Comparison of ENCODE assay signal across 8 cellular contexts in the genomic region with DNA sequence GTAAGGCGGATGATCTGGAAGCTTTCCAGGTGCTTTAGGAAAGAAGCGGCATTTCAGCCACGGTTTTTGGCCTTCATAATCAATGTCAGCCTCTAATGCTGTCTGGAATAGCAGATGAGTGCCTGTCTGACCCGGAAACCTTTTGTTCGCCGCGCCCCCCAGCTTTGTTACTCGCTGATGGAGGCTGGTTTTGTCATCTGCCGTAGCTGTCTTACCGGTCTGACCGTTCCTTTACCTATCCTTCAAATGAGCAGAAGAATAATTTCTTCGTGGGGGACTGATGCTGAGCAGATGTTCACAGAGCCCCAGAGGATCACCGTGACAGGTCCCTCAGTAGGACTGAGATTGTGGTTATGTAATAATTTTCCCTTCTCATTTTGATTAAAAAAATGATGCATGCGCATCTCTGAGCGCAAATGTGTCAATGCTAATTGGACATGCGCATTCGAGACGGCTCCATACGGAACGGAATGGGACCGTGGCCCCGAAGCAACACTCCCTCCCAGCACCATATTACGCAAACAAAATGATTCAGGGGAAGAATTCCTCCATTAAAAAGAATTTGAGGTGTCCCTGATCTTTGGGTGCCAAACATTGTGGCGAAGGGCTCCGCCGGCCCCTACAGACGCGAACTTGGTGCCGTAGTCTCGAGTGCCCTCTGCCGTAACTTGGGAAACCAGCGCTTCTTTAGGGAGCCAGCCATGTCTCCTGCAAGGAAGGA. TPM values are rescaled to one million over a fixed set of nuclear protein-coding genes. Genes with fewer than 3 reads are reported as not detected.
A peak's percentile ranks its signal among the peaks of the same experiment; 100 is the strongest.
DNase-seq lines count a peak whose midpoint lies in the region; TF ChIP-seq lines count a peak whose summit lies in the region.

No MANE protein-coding gene starts in this region.

- intact Hi-C loops in spleen (cut with DNase I; ENCODE audit: low total_unique reads), result no loop called here

- H3K27ac ChIP-seq in spleen (no peak overlapping the region), SK-N-SH (ENCODE audit: low read depth in 2 of 2, low read length in 1 of 2) (no peak overlapping the region)

- H3F3A ChIP-seq in SK-N-SH (replicated peaks; ENCODE audit: insufficient read depth), result no peaks in the 10 kb centered on the region

- H2AFZ ChIP-seq in SK-N-SH (ENCODE audit: low read depth), result no peak overlapping the region

- CTCF ChIA-PET in SK-N-SH (lab: Yijun Ruan, JAX), result interaction anchor here (1.4 to 1.5 kb wide), 2 partner anchors 10 to 28 kb away, joined by 3 to 5 read pairs; a partner anchor contains a TSS

- H3K4me3 ChIP-seq in spleen (peak overlapping the region; percentile 13 to 60 (median 30)), SK-N-SH (ENCODE audit: low read depth in 2 of 2, low read length in 1 of 2) (no peak overlapping the region; a peak in 1 of 4 replicates)

- H3K79me2 ChIP-seq in SK-N-SH (ENCODE audit: insufficient read depth), result no peaks in the 10 kb centered on the region

- DNase-seq in Ammon's horn (ENCODE audit: low spot score) (peak; percentile 67), GM13977 (ENCODE audit: low spot score) (no peak), NCI-H748 (lab: John Stamatoyannopoulos, UW; ENCODE audit: unreplicated experiment) (peak; percentile 77), cerebellar cortex (ENCODE audit: low spot score) (peak; percentile 86), kidney glomerular epithelial cell (lab: John Stamatoyannopoulos, UW) (peak; percentile 42), spleen (peak; percentile 49), SK-N-SH (no peak), DMS153 treated with DMSO at 0.1 percent for 48 hours (lab: John Stamatoyannopoulos, UW; ENCODE audit: unreplicated experiment) (no peak)

- no peaks in the 10 kb centered on the region for H3K9me2 ChIP-seq in SK-N-SH

- TF ChIP-seq CTCF in GM13977 (IDR thresholded peaks at IDR 0.05; ENCODE audit: extremely low read depth, insufficient read depth, missing control alignments) (peak; percentile 13), spleen (IDR thresholded peaks at IDR 0.05 in 8 of 11, conservative IDR thresholded peaks at IDR 0.05 in 3 of 11) (peak in 8 of 11 experiments; percentile 18 to 58 (median 32)), SK-N-SH (IDR thresholded peaks at IDR 0.05) (no peak)

- no peaks in the 10 kb centered on the region for H4K20me1 ChIP-seq in SK-N-SH (ENCODE audit: insufficient read depth)

- no peak overlapping the region for H3K4me2 ChIP-seq in SK-N-SH

- POLR2A ChIA-PET in SK-N-SH (lab: Yijun Ruan, JAX), result no interaction called here

- in situ Hi-C loops in GM13977 (cut with MboI; ENCODE audit: low pct_unique_long_range_greater_than_20kb, low sequenced_read_pairs, unreplicated experiment), result loop anchor here (25.0 kb wide), 1 partner anchor 599 kb away; no protein-coding TSS in a partner anchor

- TF ChIP-seq EP300 in SK-N-SH (IDR thresholded peaks at IDR 0.05; ENCODE audit: borderline replicate concordance in 1 of 2, low read depth in 1 of 2, low read length in 1 of 2), result no peak

- H3K27me3 ChIP-seq in spleen (replicated peaks in 1 of 7), result peaks cover 0 to 98% (median 20%) of the 10 kb centered on the region in 7 donors
- no peaks in the 10 kb centered on the region for H3K27me3 ChIP-seq in SK-N-SH (ENCODE audit: insufficient read depth)

- WGBS in spleen, 5 donors, result 9 to 21% (median 15%) methylated on average over 32 of the region's 32 CpGs
- WGBS in SK-N-SH (ENCODE audit: low lambda C conversion rate), result 80% methylated on average over 32 of the region's 32 CpGs

- H3K9me3 ChIP-seq in spleen, result no peaks in the 10 kb centered on the region
- H3K9me3 ChIP-seq in SK-N-SH, result no peaks in the 10 kb centered on the region

- H3K9ac ChIP-seq in SK-N-SH, result no peak overlapping the region

- TF ChIP-seq POLR2A in spleen (IDR thresholded peaks at IDR 0.05), result no peak

- H3K4me1 ChIP-seq in spleen, result peaks cover 0 to 13% (median 6%) of the 10 kb centered on the region in 6 donors
- H3K4me1 ChIP-seq in SK-N-SH (ENCODE audit: control insufficient read depth in 1 of 2, insufficient read depth in 2 of 2, low read depth in 1 of 2, low read length in 1 of 2), result peaks cover 0 to 6% of the 10 kb centered on the region in 2 experiments; a peak in 1 of 4 replicates

- no peaks in the 10 kb centered on the region for H3K36me3 ChIP-seq in spleen
- no peaks in the 10 kb centered on the region for H3K36me3 ChIP-seq in SK-N-SH (replicated peaks in 1 of 2; ENCODE audit: control insufficient read depth in 1 of 2, insufficient read depth in 2 of 2, low read length in 1 of 2)

- no peak for TF ChIP-seq RAD21 in SK-N-SH (IDR thresholded peaks at IDR 0.05; ENCODE audit: low read length)

TF ChIP-seq in SK-N-SH, 30 proteins besides CTCF, POLR2A, EP300 and RAD21:
- TF ChIP-seq ELF1 (IDR thresholded peaks at IDR 0.05) (no peak), SMC3 (IDR thresholded peaks at IDR 0.05; ENCODE audit: low read depth, low read length) (no peak), MEF2A (IDR thresholded peaks at IDR 0.05; ENCODE audit: borderline replicate concordance, low read depth) (no peak), GABPA (IDR thresholded peaks at IDR 0.05; ENCODE audit: low read depth) (no peak), JUND (IDR thresholded peaks at IDR 0.05) (no peak), YY1 (IDR thresholded peaks at IDR 0.05; ENCODE audit: low read depth) (no peak), EZH2phosphoT487 (IDR thresholded peaks at IDR 0.05; ENCODE audit: borderline replicate concordance, low read depth) (no peak), RCOR1 (IDR thresholded peaks at IDR 0.05; ENCODE audit: low read length) (no peak), FOSL2 (IDR thresholded peaks at IDR 0.05; ENCODE audit: borderline replicate concordance, low read depth) (no peak), GATA2 (CRISPR knock-in tag; IDR thresholded peaks at IDR 0.05) (no peak), MXI1 (IDR thresholded peaks at IDR 0.05; ENCODE audit: low read depth, low read length) (no peak), RFX5 (IDR thresholded peaks at IDR 0.05; ENCODE audit: low read length) (no peak), NFIC (IDR thresholded peaks at IDR 0.05; ENCODE audit: borderline replicate concordance) (no peak), FOXM1 (IDR thresholded peaks at IDR 0.05; ENCODE audit: low read depth) (no peak)
- TF ChIP-seq, protein P1, sequence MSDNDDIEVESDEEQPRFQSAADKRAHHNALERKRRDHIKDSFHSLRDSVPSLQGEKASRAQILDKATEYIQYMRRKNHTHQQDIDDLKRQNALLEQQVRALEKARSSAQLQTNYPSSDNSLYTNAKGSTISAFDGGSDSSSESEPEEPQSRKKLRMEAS (IDR thresholded peaks at IDR 0.05; ENCODE audit: low read depth), result no peak
- TF ChIP-seq, protein P2, sequence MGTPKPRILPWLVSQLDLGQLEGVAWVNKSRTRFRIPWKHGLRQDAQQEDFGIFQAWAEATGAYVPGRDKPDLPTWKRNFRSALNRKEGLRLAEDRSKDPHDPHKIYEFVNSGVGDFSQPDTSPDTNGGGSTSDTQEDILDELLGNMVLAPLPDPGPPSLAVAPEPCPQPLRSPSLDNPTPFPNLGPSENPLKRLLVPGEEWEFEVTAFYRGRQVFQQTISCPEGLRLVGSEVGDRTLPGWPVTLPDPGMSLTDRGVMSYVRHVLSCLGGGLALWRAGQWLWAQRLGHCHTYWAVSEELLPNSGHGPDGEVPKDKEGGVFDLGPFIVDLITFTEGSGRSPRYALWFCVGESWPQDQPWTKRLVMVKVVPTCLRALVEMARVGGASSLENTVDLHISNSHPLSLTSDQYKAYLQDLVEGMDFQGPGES (IDR thresholded peaks at IDR 0.05; ENCODE audit: low read depth, low read length), result no peak

RNA-seq across cellular contexts. Expression of a gene that starts 27.6 kb away (rescaled TPM):
- total RNA-seq in spleen, result not detected
- not detected for polyA plus RNA-seq in spleen
- polyA plus RNA-seq in SK-N-SH (2012; rRNA removed), result 3.6 and 4.7 TPM in 2 replicates
- polyA plus RNA-seq in SK-N-SH (2012; cell fraction: cytosol; rRNA removed), result 2.6 and 4.2 TPM in 2 replicates
- polyA plus RNA-seq in SK-N-SH (2012; cell fraction: nucleus; rRNA removed), result 5.8 and 10.6 TPM in 2 replicates

RNA-seq across cellular contexts. Expression of a gene that starts 51.0 kb away (rescaled TPM):
- total RNA-seq in spleen, result 100 to 1,000 TPM; 441 to 681 (median 572) TPM
- polyA plus RNA-seq in spleen, result 1,000 to 10,000 TPM; 1,521 to 2,472 (median 2,090) TPM
- polyA plus RNA-seq in SK-N-SH (2012; rRNA removed), result 601 and 4,764 TPM in 2 replicates
- 831 and 5,787 TPM in 2 replicates for polyA plus RNA-seq in SK-N-SH (2012; cell fraction: cytosol; rRNA removed)
- polyA plus RNA-seq in SK-N-SH (2012; cell fraction: nucleus; rRNA removed), result 180 and 3,140 TPM in 2 replicates

Comparison
In these comparisons a context has a peak if more than half of its experiments do, and no peak if none do; other contexts are left out.
1. DNase-seq: peak in Ammon's horn (single experiment), NCI-H748 (single experiment), cerebellar cortex (single experiment), kidney glomerular epithelial cell (single experiment) and spleen (single experiment); none in GM13977 (single experiment), SK-N-SH (single experiment) and DMS153 treated with DMSO at 0.1 percent for 48 hours (single experiment).
2. H3K4me3 ChIP-seq: peak in spleen (8 of 8); none in SK-N-SH (0 of 2).